1 cellular context compared by ENCODE assay signal in genomic region chr6:56510984-56511531, GRCh38.
TF ChIP-seq lines count a peak whose summit lies in the region.

No MANE protein-coding gene starts in this region.

TF ChIP-seq in HepG2, 621 proteins besides CTCF, POLR2A, EP300 and RAD21 (continued from another document and continues in another):
- TF ChIP-seq ATF2 (CRISPR knock-in tag; IDR thresholded peaks at IDR 0.05) (0 out of 2 replicates have a peak, but pooled peaks have one; percentile 54), ZSCAN21 (CRISPR knock-in tag; IDR thresholded peaks at IDR 0.05; ENCODE audit: borderline replicate concordance) (no peak), ZNF362 (CRISPR knock-in tag; IDR thresholded peaks at IDR 0.05; ENCODE audit: borderline replicate concordance) (peak; percentile 46; the same call in 1 of the 2 replicates), ZMYM4 (CRISPR knock-in tag; IDR thresholded peaks at IDR 0.05) (0 out of 2 replicates have a peak, but pooled peaks have one; percentile 17), NR2C2 (CRISPR knock-in tag; IDR thresholded peaks at IDR 0.05; ENCODE audit: borderline replicate concordance) (peak; percentile 31; the same call in 1 of the 2 replicates), NFIC (IDR thresholded peaks at IDR 0.05; ENCODE audit: low read length) (0 out of 2 replicates have a peak, but pooled peaks have one; percentile 51), ZNF331 (CRISPR knock-in tag; IDR thresholded peaks at IDR 0.05) (no peak), SMAD3 (CRISPR knock-in tag; IDR thresholded peaks at IDR 0.05) (peak; percentile 68; the same call in 1 of the 2 replicates), CHD4 (IDR thresholded peaks at IDR 0.05; ENCODE audit: borderline replicate concordance, low read length) (no peak), ZNF34 (CRISPR knock-in tag; IDR thresholded peaks at IDR 0.05; ENCODE audit: borderline replicate concordance) (no peak), ATF1 (CRISPR knock-in tag; IDR thresholded peaks at IDR 0.05) (0 out of 2 replicates have a peak, but pooled peaks have one; percentile 32), BHLHE40 (IDR thresholded peaks at IDR 0.05; ENCODE audit: low read length) (no peak), MLXIP (CRISPR knock-in tag; IDR thresholded peaks at IDR 0.05; ENCODE audit: borderline replicate concordance) (no peak), ZNF180 (CRISPR knock-in tag; IDR thresholded peaks at IDR 0.05; ENCODE audit: borderline replicate concordance, low read depth) (no peak), KLF6 (CRISPR knock-in tag; IDR thresholded peaks at IDR 0.05) (no peak), MED13 (CRISPR knock-in tag; IDR thresholded peaks at IDR 0.05) (no peak), ZFP36 (IDR thresholded peaks at IDR 0.05; ENCODE audit: borderline replicate concordance, low read depth, low read length, partially characterized antibody) (no peak), ZNF232 (CRISPR knock-in tag; IDR thresholded peaks at IDR 0.05; ENCODE audit: borderline replicate concordance) (no peak), PAXIP1 (CRISPR knock-in tag; conservative IDR thresholded peaks at IDR 0.05) (peak; percentile 64), GATAD1 (CRISPR knock-in tag; IDR thresholded peaks at IDR 0.05) (no peak), GPN1 (CRISPR knock-in tag; IDR thresholded peaks at IDR 0.05; ENCODE audit: borderline replicate concordance) (no peak), HNF1A (IDR thresholded peaks at IDR 0.05; ENCODE audit: low read depth) (peak; percentile 91), HNF1A (CRISPR knock-in tag; IDR thresholded peaks at IDR 0.05; ENCODE audit: borderline replicate concordance) (peak; percentile 96), DR1 (CRISPR knock-in tag; IDR thresholded peaks at IDR 0.05) (no peak), ZNF460 (CRISPR knock-in tag; IDR thresholded peaks at IDR 0.05; ENCODE audit: borderline replicate concordance) (no peak), ATF7 (IDR thresholded peaks at IDR 0.05) (no peak), ATF7 (CRISPR knock-in tag; IDR thresholded peaks at IDR 0.05) (no peak), ZGPAT (CRISPR knock-in tag; IDR thresholded peaks at IDR 0.05) (peak; percentile 70; the same call in 1 of the 2 replicates), FOXJ3 (CRISPR knock-in tag; IDR thresholded peaks at IDR 0.05; ENCODE audit: borderline replicate concordance) (peak; percentile 79; the same call in 1 of the 2 replicates), ATRX (CRISPR knock-in tag; IDR thresholded peaks at IDR 0.05; ENCODE audit: borderline replicate concordance) (no peak), ONECUT2 (CRISPR knock-in tag; IDR thresholded peaks at IDR 0.05) (0 out of 2 replicates have a peak, but pooled peaks have one; percentile 45), ARID3A (IDR thresholded peaks at IDR 0.05; ENCODE audit: low read depth, low read length) (peak; percentile 20; the same call in 1 of the 2 replicates), ZNF790 (CRISPR knock-in tag; IDR thresholded peaks at IDR 0.05; ENCODE audit: borderline replicate concordance) (no peak), DNMT1 (CRISPR knock-in tag; IDR thresholded peaks at IDR 0.05) (no peak), RNF219 (CRISPR knock-in tag; IDR thresholded peaks at IDR 0.05) (no peak), PRPF4 (IDR thresholded peaks at IDR 0.05; ENCODE audit: low read depth, low read length, poor library complexity, severe bottlenecking) (no peak), ZNF674 (CRISPR knock-in tag; IDR thresholded peaks at IDR 0.05; ENCODE audit: low read depth) (no peak), ATF4 (CRISPR knock-in tag; IDR thresholded peaks at IDR 0.05) (peak in 1 of 2 experiments; percentile 33; a peak in 1 of 4 replicates), MAFG (CRISPR knock-in tag; IDR thresholded peaks at IDR 0.05) (no peak), HMG20B (CRISPR knock-in tag; conservative IDR thresholded peaks at IDR 0.05) (0 out of 2 replicates have a peak, but pooled peaks have one; percentile 18)
